Comparison of ENCODE assay signal across 1 cellular context in the genomic region with DNA sequence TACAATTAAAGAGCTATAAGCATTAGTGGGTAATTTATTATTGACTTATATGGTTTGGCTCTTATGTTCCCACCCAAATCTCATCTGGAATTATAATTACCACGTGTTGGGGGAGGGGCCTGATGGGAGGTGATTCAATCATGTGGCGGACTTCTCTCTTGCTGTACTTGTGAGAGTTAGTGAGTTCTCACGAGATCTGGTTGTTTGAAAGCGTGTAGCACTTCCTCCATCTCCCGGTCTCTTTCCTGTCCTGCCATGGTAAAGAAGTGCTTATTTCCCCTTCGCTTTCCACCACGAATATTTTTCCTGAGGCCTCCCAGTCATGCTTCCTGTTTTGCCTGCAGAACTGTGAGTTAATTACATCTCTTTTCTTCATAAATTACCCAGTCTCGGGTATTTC.
TF ChIP-seq lines count a peak whose summit lies in the region.

No MANE protein-coding gene starts in this region.

TF ChIP-seq in HepG2, 621 proteins besides CTCF, POLR2A, EP300 and RAD21 (continued from another document):
- TF ChIP-seq, protein P1, sequence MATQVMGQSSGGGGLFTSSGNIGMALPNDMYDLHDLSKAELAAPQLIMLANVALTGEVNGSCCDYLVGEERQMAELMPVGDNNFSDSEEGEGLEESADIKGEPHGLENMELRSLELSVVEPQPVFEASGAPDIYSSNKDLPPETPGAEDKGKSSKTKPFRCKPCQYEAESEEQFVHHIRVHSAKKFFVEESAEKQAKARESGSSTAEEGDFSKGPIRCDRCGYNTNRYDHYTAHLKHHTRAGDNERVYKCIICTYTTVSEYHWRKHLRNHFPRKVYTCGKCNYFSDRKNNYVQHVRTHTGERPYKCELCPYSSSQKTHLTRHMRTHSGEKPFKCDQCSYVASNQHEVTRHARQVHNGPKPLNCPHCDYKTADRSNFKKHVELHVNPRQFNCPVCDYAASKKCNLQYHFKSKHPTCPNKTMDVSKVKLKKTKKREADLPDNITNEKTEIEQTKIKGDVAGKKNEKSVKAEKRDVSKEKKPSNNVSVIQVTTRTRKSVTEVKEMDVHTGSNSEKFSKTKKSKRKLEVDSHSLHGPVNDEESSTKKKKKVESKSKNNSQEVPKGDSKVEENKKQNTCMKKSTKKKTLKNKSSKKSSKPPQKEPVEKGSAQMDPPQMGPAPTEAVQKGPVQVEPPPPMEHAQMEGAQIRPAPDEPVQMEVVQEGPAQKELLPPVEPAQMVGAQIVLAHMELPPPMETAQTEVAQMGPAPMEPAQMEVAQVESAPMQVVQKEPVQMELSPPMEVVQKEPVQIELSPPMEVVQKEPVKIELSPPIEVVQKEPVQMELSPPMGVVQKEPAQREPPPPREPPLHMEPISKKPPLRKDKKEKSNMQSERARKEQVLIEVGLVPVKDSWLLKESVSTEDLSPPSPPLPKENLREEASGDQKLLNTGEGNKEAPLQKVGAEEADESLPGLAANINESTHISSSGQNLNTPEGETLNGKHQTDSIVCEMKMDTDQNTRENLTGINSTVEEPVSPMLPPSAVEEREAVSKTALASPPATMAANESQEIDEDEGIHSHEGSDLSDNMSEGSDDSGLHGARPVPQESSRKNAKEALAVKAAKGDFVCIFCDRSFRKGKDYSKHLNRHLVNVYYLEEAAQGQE (IDR thresholded peaks at IDR 0.05; ENCODE audit: borderline replicate concordance in 1 of 2, low read depth in 1 of 2, low read length in 2 of 2): no peak
- TF ChIP-seq, protein P2, sequence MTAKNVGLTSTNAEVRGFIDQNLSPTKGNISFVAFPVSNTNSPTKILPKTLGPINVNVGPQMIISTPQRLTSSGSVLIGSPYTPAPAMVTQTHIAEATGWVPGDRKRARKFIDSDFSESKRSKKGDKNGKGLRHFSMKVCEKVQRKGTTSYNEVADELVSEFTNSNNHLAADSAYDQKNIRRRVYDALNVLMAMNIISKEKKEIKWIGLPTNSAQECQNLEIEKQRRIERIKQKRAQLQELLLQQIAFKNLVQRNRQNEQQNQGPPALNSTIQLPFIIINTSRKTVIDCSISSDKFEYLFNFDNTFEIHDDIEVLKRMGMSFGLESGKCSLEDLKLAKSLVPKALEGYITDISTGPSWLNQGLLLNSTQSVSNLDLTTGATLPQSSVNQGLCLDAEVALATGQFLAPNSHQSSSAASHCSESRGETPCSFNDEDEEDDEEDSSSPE (CRISPR knock-in tag; IDR thresholded peaks at IDR 0.05): no peak
- 0 out of 2 replicates have a peak, but pooled peaks have one; percentile 35 for TF ChIP-seq PHF8 (CRISPR knock-in tag; IDR thresholded peaks at IDR 0.05)
- peak; percentile 49; the same call in 1 of the 2 replicates for TF ChIP-seq ELF3 (CRISPR knock-in tag; IDR thresholded peaks at IDR 0.05)
- no peak for TF ChIP-seq ZNF616 (CRISPR knock-in tag; IDR thresholded peaks at IDR 0.05; ENCODE audit: low read depth)
- no peak for TF ChIP-seq TBX2 (CRISPR knock-in tag; IDR thresholded peaks at IDR 0.05; ENCODE audit: borderline replicate concordance)
- no peak for TF ChIP-seq ZNF10 (CRISPR knock-in tag; IDR thresholded peaks at IDR 0.05; ENCODE audit: borderline replicate concordance, low read depth)
- TF ChIP-seq MED1 (CRISPR knock-in tag; IDR thresholded peaks at IDR 0.05): no peak
- TF ChIP-seq SP5 (CRISPR knock-in tag; IDR thresholded peaks at IDR 0.05; ENCODE audit: borderline replicate concordance, low read depth): no peak
- no peak for TF ChIP-seq ZNF501 (CRISPR knock-in tag; IDR thresholded peaks at IDR 0.05)
- no peak for TF ChIP-seq CAMTA2 (CRISPR knock-in tag; IDR thresholded peaks at IDR 0.05; ENCODE audit: borderline replicate concordance)
- TF ChIP-seq ZNF225 (CRISPR knock-in tag; IDR thresholded peaks at IDR 0.05): no peak
- TF ChIP-seq ZKSCAN1 (IDR thresholded peaks at IDR 0.05; ENCODE audit: low read length): no peak
- TF ChIP-seq GATAD1 (CRISPR knock-in tag; IDR thresholded peaks at IDR 0.05): peak; percentile 25; the same call in 1 of the 2 replicates
- no peak for TF ChIP-seq SOX13 (IDR thresholded peaks at IDR 0.05)
- no peak for TF ChIP-seq SOX13 (CRISPR knock-in tag; conservative IDR thresholded peaks at IDR 0.05 in 1 of 2, IDR thresholded peaks at IDR 0.05 in 1 of 2)
- TF ChIP-seq ZFP37 (CRISPR knock-in tag; IDR thresholded peaks at IDR 0.05; ENCODE audit: borderline replicate concordance): no peak
- TF ChIP-seq PHF20 (CRISPR knock-in tag; IDR thresholded peaks at IDR 0.05): peak; percentile 46; the same call in 1 of the 2 replicates
- TF ChIP-seq, protein P3, sequence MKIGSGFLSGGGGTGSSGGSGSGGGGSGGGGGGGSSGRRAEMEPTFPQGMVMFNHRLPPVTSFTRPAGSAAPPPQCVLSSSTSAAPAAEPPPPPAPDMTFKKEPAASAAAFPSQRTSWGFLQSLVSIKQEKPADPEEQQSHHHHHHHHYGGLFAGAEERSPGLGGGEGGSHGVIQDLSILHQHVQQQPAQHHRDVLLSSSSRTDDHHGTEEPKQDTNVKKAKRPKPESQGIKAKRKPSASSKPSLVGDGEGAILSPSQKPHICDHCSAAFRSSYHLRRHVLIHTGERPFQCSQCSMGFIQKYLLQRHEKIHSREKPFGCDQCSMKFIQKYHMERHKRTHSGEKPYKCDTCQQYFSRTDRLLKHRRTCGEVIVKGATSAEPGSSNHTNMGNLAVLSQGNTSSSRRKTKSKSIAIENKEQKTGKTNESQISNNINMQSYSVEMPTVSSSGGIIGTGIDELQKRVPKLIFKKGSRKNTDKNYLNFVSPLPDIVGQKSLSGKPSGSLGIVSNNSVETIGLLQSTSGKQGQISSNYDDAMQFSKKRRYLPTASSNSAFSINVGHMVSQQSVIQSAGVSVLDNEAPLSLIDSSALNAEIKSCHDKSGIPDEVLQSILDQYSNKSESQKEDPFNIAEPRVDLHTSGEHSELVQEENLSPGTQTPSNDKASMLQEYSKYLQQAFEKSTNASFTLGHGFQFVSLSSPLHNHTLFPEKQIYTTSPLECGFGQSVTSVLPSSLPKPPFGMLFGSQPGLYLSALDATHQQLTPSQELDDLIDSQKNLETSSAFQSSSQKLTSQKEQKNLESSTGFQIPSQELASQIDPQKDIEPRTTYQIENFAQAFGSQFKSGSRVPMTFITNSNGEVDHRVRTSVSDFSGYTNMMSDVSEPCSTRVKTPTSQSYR (CRISPR knock-in tag; IDR thresholded peaks at IDR 0.05; ENCODE audit: borderline replicate concordance): peak; percentile 13; the same call in 1 of the 2 replicates
- TF ChIP-seq POGZ (CRISPR knock-in tag; IDR thresholded peaks at IDR 0.05): peak; percentile 68
- TF ChIP-seq ZNF484 (CRISPR knock-in tag; IDR thresholded peaks at IDR 0.05; ENCODE audit: borderline replicate concordance, low read depth): no peak
- no peak for TF ChIP-seq ZNF24 (IDR thresholded peaks at IDR 0.05)
- no peak for TF ChIP-seq STAG1 (CRISPR knock-in tag; IDR thresholded peaks at IDR 0.05)
- no peak for TF ChIP-seq ZNF446 (CRISPR knock-in tag; IDR thresholded peaks at IDR 0.05)
- no peak for TF ChIP-seq GPN1 (CRISPR knock-in tag; IDR thresholded peaks at IDR 0.05; ENCODE audit: borderline replicate concordance)
- peak; percentile 40; the same call in 1 of the 2 replicates for TF ChIP-seq ZFX (CRISPR knock-in tag; IDR thresholded peaks at IDR 0.05; ENCODE audit: low read depth)
- TF ChIP-seq, protein P4, sequence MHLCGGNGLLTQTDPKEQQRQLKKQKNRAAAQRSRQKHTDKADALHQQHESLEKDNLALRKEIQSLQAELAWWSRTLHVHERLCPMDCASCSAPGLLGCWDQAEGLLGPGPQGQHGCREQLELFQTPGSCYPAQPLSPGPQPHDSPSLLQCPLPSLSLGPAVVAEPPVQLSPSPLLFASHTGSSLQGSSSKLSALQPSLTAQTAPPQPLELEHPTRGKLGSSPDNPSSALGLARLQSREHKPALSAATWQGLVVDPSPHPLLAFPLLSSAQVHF (CRISPR knock-in tag; IDR thresholded peaks at IDR 0.05): no peak
- TF ChIP-seq ZNF205 (CRISPR knock-in tag; IDR thresholded peaks at IDR 0.05): no peak
- TF ChIP-seq, protein P5, sequence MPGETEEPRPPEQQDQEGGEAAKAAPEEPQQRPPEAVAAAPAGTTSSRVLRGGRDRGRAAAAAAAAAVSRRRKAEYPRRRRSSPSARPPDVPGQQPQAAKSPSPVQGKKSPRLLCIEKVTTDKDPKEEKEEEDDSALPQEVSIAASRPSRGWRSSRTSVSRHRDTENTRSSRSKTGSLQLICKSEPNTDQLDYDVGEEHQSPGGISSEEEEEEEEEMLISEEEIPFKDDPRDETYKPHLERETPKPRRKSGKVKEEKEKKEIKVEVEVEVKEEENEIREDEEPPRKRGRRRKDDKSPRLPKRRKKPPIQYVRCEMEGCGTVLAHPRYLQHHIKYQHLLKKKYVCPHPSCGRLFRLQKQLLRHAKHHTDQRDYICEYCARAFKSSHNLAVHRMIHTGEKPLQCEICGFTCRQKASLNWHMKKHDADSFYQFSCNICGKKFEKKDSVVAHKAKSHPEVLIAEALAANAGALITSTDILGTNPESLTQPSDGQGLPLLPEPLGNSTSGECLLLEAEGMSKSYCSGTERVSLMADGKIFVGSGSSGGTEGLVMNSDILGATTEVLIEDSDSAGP (CRISPR knock-in tag; IDR thresholded peaks at IDR 0.05; ENCODE audit: borderline replicate concordance): no peak
- TF ChIP-seq, protein P6, sequence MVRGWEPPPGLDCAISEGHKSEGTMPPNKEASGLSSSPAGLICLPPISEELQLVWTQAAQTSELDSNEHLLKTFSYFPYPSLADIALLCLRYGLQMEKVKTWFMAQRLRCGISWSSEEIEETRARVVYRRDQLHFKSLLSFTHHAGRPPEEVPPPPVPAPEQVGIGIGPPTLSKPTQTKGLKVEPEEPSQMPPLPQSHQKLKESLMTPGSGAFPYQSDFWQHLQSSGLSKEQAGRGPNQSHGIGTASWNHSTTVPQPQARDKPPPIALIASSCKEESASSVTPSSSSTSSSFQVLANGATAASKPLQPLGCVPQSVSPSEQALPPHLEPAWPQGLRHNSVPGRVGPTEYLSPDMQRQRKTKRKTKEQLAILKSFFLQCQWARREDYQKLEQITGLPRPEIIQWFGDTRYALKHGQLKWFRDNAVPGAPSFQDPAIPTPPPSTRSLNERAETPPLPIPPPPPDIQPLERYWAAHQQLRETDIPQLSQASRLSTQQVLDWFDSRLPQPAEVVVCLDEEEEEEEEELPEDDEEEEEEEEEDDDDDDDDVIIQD (CRISPR knock-in tag; IDR thresholded peaks at IDR 0.05; ENCODE audit: low read depth): peak; percentile 44; the same call in 1 of the 2 replicates
- no peak for TF ChIP-seq ZNF274 (CRISPR knock-in tag; IDR thresholded peaks at IDR 0.05)
- TF ChIP-seq ZBTB7B (CRISPR knock-in tag; IDR thresholded peaks at IDR 0.05): no peak
- TF ChIP-seq ZNF121 (CRISPR knock-in tag; IDR thresholded peaks at IDR 0.05): no peak
- TF ChIP-seq RBFOX2 (IDR thresholded peaks at IDR 0.05; ENCODE audit: low read depth, low read length): peak; percentile 30; the same call in 1 of the 2 replicates
- no peak for TF ChIP-seq SIN3A (IDR thresholded peaks at IDR 0.05; ENCODE audit: borderline replicate concordance, low read depth, low read length)
- TF ChIP-seq CHD2 (IDR thresholded peaks at IDR 0.05; ENCODE audit: low read depth, low read length): peak; percentile 93
- no peak for TF ChIP-seq HOXA9 (CRISPR knock-in tag; IDR thresholded peaks at IDR 0.05; ENCODE audit: borderline replicate concordance)
- TF ChIP-seq, protein P7, sequence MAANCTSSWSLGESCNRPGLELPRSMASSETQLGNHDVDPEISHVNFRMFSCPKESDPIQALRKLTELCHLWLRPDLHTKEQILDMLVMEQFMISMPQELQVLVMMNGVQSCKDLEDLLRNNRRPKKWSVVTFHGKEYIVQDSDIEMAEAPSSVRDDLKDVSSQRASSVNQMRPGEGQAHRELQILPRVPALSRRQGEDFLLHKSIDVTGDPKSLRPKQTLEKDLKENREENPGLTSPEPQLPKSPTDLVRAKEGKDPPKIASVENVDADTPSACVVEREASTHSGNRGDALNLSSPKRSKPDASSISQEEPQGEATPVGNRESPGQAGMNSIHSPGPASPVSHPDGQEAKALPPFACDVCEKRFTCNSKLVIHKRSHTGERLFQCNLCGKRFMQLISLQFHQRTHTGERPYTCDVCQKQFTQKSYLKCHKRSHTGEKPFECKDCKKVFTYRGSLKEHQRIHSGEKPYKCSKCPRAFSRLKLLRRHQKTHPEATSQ (CRISPR knock-in tag; IDR thresholded peaks at IDR 0.05; ENCODE audit: borderline replicate concordance): peak; percentile 50; the same call in 1 of the 2 replicates
- no peak for TF ChIP-seq MIXL1 (CRISPR knock-in tag; IDR thresholded peaks at IDR 0.05)
- TF ChIP-seq SALL1 (CRISPR knock-in tag; IDR thresholded peaks at IDR 0.05): no peak
- TF ChIP-seq ZMYM4 (CRISPR knock-in tag; IDR thresholded peaks at IDR 0.05): peak; percentile 92
- TF ChIP-seq FOXK1 (CRISPR knock-in tag; IDR thresholded peaks at IDR 0.05; ENCODE audit: borderline replicate concordance, low read depth): peak; percentile 21; the same call in 1 of the 2 replicates
- TF ChIP-seq ZSCAN30 (CRISPR knock-in tag; IDR thresholded peaks at IDR 0.05): no peak
- no peak for TF ChIP-seq MBNL3 (CRISPR knock-in tag; conservative IDR thresholded peaks at IDR 0.05)
- TF ChIP-seq NR2F1 (CRISPR knock-in tag; IDR thresholded peaks at IDR 0.05): no peak
- TF ChIP-seq ZNF674 (CRISPR knock-in tag; IDR thresholded peaks at IDR 0.05; ENCODE audit: low read depth): no peak
